ENCODE assay signal across 16 cellular contexts in genomic region chr10:58372630-58373445, GRCh38. TPM values are rescaled to one million over a fixed set of nuclear protein-coding genes. Genes with fewer than 3 reads are reported as not detected.
A peak's percentile ranks its signal among the peaks of the same experiment; 100 is the strongest.
DNase-seq lines count a peak whose midpoint lies in the region; ATAC-seq and TF ChIP-seq lines count a peak whose summit lies in the region.
"Had no signal": no experiment of that assay in that cellular context is flagged by ENCODE, and none has a peak within 500 bp of the region (broad histone marks: within the 10 kb centered on the region; RNA-seq: fewer than 3 reads in every experiment).

No MANE protein-coding gene starts in this region.

- ATAC-seq in GM18909 (IDR thresholded peaks at IDR 0.05; ENCODE audit: poor library complexity, unreplicated experiment): peak; percentile 88
- peak; percentile 65 for ATAC-seq in HG02571 (IDR thresholded peaks at IDR 0.05; ENCODE audit: unreplicated experiment)
- peak; percentile 87 for ATAC-seq in HG03378 (IDR thresholded peaks at IDR 0.05; ENCODE audit: unreplicated experiment)
- ATAC-seq in mucosa of descending colon: peak; percentile 18
- ATAC-seq in GM21737 (IDR thresholded peaks at IDR 0.05; ENCODE audit: unreplicated experiment): no peak

- no peaks in the 10 kb centered on the region for H3K36me3 ChIP-seq in mucosa of descending colon (ENCODE audit: low read depth)
- H3K36me3 ChIP-seq: thoracic aorta had no signal

- no peaks in the 10 kb centered on the region for H3K4me1 ChIP-seq in mucosa of descending colon (ENCODE audit: low read depth)

- intact Hi-C loops in mucosa of descending colon (cut with DNase I, micrococcal nuclease): no loop called here

- no peaks in the 10 kb centered on the region for H3K9me3 ChIP-seq in mucosa of descending colon
- H3K9me3 ChIP-seq: thoracic aorta had no signal

- DNase-seq in mucosa of descending colon: no peak
- no peak for DNase-seq in stimulated activated CD4-positive, alpha-beta T cell treated with anti-CD3 and anti-CD28 coated beads, Interleukin-2, amount 100 ng/mL, for 24 hours
- DNase-seq in activated CD4-positive, alpha-beta T cell treated with anti-CD3 and anti-CD28 coated beads, Interleukin-2, amount 50 U/mL, for 48 hours: no peak
- DNase-seq in SW 1271 (lab: John Stamatoyannopoulos, UW): no peak
- DNase-seq: EL, HFFc6, hypothalamus, NCI-H1436, NCI-H526 treated with DMSO at 0.1 percent for 48 hours had no signal

- TF ChIP-seq CTCF in mucosa of descending colon (IDR thresholded peaks at IDR 0.05): no peak

- no peak overlapping the region for H3K4me3 ChIP-seq in mucosa of descending colon
- H3K4me3 ChIP-seq: lung, smooth muscle cell, thoracic aorta had no signal

RNA-seq across cellular contexts. Expression of gene TFAM, which starts 12.4 kb away (rescaled TPM):
- 10 to 100 TPM; 26.5 to 36.7 (median 30.8) TPM for total RNA-seq in mucosa of descending colon

RNA-seq across cellular contexts. Expression of gene UBE2D1, which starts 38.0 kb away (rescaled TPM):
- total RNA-seq in mucosa of descending colon: 10 to 100 TPM; 17.2 to 18.4 (median 18.4) TPM
